Comparison of ENCODE assay signal across 20 cellular contexts in genomic region chr7:128682125-128682524, GRCh38. TPM values are rescaled to one million over a fixed set of nuclear protein-coding genes. Genes with fewer than 3 reads are reported as not detected.
DNase-seq lines count a peak whose midpoint lies in the region; ATAC-seq, FAIRE-seq and TF ChIP-seq lines count a peak whose summit lies in the region.
"Had no signal": no experiment of that assay in that cellular context is flagged by ENCODE, and none has a peak within 500 bp of the region (broad histone marks: within the 10 kb centered on the region; RNA-seq: fewer than 3 reads in every experiment).

No MANE protein-coding gene starts in this region.

- ATAC-seq in HG02759 (IDR thresholded peaks at IDR 0.05; ENCODE audit: unreplicated experiment) = peak; percentile 52
- peak; percentile 80 for ATAC-seq in GM12878
- ATAC-seq: Right ventricle myocardium inferior had no signal

- H3K27me3 ChIP-seq in GM12878 (replicated peaks in 1 of 2; ENCODE audit: control insufficient read depth in 2 of 2, insufficient read depth in 2 of 2, low read length in 1 of 2) (no peaks in the 10 kb centered on the region), neural progenitor cell (no peaks in the 10 kb centered on the region), tibial artery (no peaks in the 10 kb centered on the region)
- H3K27me3 ChIP-seq: Peyer's patch had no signal

- H3K4me2 ChIP-seq in GM12878 (ENCODE audit: control insufficient read depth, insufficient read depth) = no peak overlapping the region
- H3K4me2 ChIP-seq in neural progenitor cell = no peak overlapping the region

- no peak for TF ChIP-seq POLR2A in GM12878 (IDR thresholded peaks at IDR 0.05; ENCODE audit: low read depth, low read length)

- intact Hi-C loops in GM12878 (cut with micrococcal nuclease; ENCODE audit: unreplicated experiment) (no loop called here), tibial artery (cut with DNase I; ENCODE audit: low total_unique reads) (no loop called here)

- CTCF ChIA-PET in GM12878 (lab: Yijun Ruan, JAX) = interaction anchor here (1.0 to 2.4 kb wide), 9 partner anchors 9 to 255 kb away, joined by 3 to 9 read pairs (median 3); partner anchors contain the start of genes ATP6V1F and CALU

- no peak overlapping the region for H2AFZ ChIP-seq in GM12878 (ENCODE audit: control insufficient read depth, low read depth, low read length)
- H2AFZ ChIP-seq in neural progenitor cell (replicated peaks) = peak overlapping the region; percentile 87

- peaks cover 5% of the 10 kb centered on the region for H3K4me1 Mint-ChIP-seq in neural progenitor cell
- H3K4me1 Mint-ChIP-seq: B cell had no signal

- H3K9ac ChIP-seq in GM12878 (ENCODE audit: control insufficient read depth, insufficient read depth, low read length) = no peak overlapping the region
- H3K9ac ChIP-seq in neural progenitor cell = no peak overlapping the region

- SMC1A ChIA-PET in GM12878 (lab: Charles Lee; ENCODE audit: uncharacterized antibody, unreplicated experiment) = interaction anchor here (0.9 to 3.4 kb wide), 6 partner anchors 8 to 60 kb away, joined by 3 to 13 read pairs (median 5); partner anchors contain the start of gene CALU

- DNase-seq in GM13977 (ENCODE audit: low spot score) (peak; percentile 51), GM12878 (ENCODE audit: low read depth, low spot score) (no peak), neural progenitor cell (ENCODE audit: low spot score) (peak; percentile 39), NOMO-1 treated with DMSO at 0.1 percent for 48 hours (lab: John Stamatoyannopoulos, UW; ENCODE audit: unreplicated experiment) (no peak), tibial artery (no peak)
- no peak for DNase-seq in stimulated activated CD4-positive, alpha-beta T cell treated with anti-CD3 and anti-CD28 coated beads, Interleukin-4, amount 100 ng/mL, for 1 hour
- DNase-seq: CD4-positive, CD25-positive, alpha-beta regulatory T cell; DMS53; H7; MM.1S; NCI-H1417; NCI-H2029; NCI-H2171 treated with DMSO at 0.1 percent for 48 hours; NCI-H446 treated with DMSO at 0.1 percent for 48 hours; NCI-H748 treated with DMSO at 0.1 percent for 48 hours; Peyer's patch had no signal

- TF ChIP-seq CTCF in GM13977 (IDR thresholded peaks at IDR 0.05; ENCODE audit: extremely low read depth, insufficient read depth, missing control alignments) = no peak
- no peak for TF ChIP-seq CTCF in GM12878 (IDR thresholded peaks at IDR 0.05 in 2 of 3, conservative IDR thresholded peaks at IDR 0.05 in 1 of 3; ENCODE audit: control insufficient read depth in 2 of 3, extremely low read depth in 1 of 3, insufficient read depth in 1 of 3, low read depth in 3 of 3, low read length in 3 of 3)
- TF ChIP-seq CTCF in neural progenitor cell (IDR thresholded peaks at IDR 0.05) = no peak
- TF ChIP-seq CTCF in tibial artery (IDR thresholded peaks at IDR 0.05) = no peak

- TF ChIP-seq RAD21 in GM12878 (IDR thresholded peaks at IDR 0.05; ENCODE audit: insufficient read depth, low read depth, low read length) = no peak

- POLR2A ChIA-PET in GM12878 (lab: Charles Lee) = interaction anchor here (0.9 to 3.9 kb wide), 5 partner anchors 9 to 57 kb away, joined by 3 to 25 read pairs (median 4); partner anchors contain the start of gene CALU

- H3K27me3 Mint-ChIP-seq in neural progenitor cell (ENCODE audit: insufficient read depth, low read depth) = no peaks in the 10 kb centered on the region
- H3K27me3 Mint-ChIP-seq: B cell had no signal

- H3K4me1 ChIP-seq in GM12878 (ENCODE audit: control insufficient read depth, insufficient read depth, low read length) (no peaks in the 10 kb centered on the region), neural progenitor cell (peaks cover 9% of the 10 kb centered on the region), tibial artery (no peaks in the 10 kb centered on the region)
- H3K4me1 ChIP-seq: Peyer's patch had no signal

- RAD21 ChIA-PET in GM12878 (lab: Charles Lee; ENCODE audit: unreplicated experiment) = interaction anchor here (1.0 to 2.1 kb wide), 4 partner anchors 26 to 407 kb away, joined by 3 to 7 read pairs (median 4); no protein-coding TSS in a partner anchor

- H3K36me3 ChIP-seq in GM12878 (ENCODE audit: control insufficient read depth in 2 of 2, insufficient read depth in 2 of 2, low read length in 1 of 2) = no peaks in the 10 kb centered on the region
- no peaks in the 10 kb centered on the region for H3K36me3 ChIP-seq in neural progenitor cell
- H3K36me3 ChIP-seq in tibial artery = peaks cover 0 to 23% (median 6%) of the 10 kb centered on the region in 3 donors

- no peaks in the 10 kb centered on the region for H3K9me3 ChIP-seq in GM12878 (replicated peaks; ENCODE audit: control insufficient read depth, insufficient read depth, low read length)
- no peaks in the 10 kb centered on the region for H3K9me3 ChIP-seq in neural progenitor cell (ENCODE audit: low read depth)
- H3K9me3 ChIP-seq in tibial artery = no peaks in the 10 kb centered on the region
- H3K9me3 ChIP-seq: Peyer's patch had no signal

- no peak overlapping the region for H3K4me3 ChIP-seq in GM12878
- no peak overlapping the region for H3K4me3 ChIP-seq in neural progenitor cell
- H3K4me3 ChIP-seq in tibial artery = no peak overlapping the region
- H3K4me3 ChIP-seq: Peyer's patch, SK-N-MC had no signal

- 0% methylated on average over 3 of the region's 3 CpGs for WGBS in GM12878 (ENCODE audit: insufficient coverage, insufficient replicate concordance, low lambda C conversion rate, missing lambda C conversion rate)

- in situ Hi-C loops in GM13977 (cut with MboI; ENCODE audit: low pct_unique_long_range_greater_than_20kb, low sequenced_read_pairs, unreplicated experiment) (no loop called here), GM12878 (cut with MboI) (no loop called here)

- H3K36me3 Mint-ChIP-seq in neural progenitor cell = peaks cover 5% of the 10 kb centered on the region

- no peaks in the 10 kb centered on the region for H3K9me3 Mint-ChIP-seq in neural progenitor cell
- H3K9me3 Mint-ChIP-seq: CD4-positive, CD25-positive, alpha-beta regulatory T cell had no signal

- H3K79me2 ChIP-seq in GM12878 (ENCODE audit: control insufficient read depth, insufficient read depth, low read length) (no peaks in the 10 kb centered on the region), neural progenitor cell (ENCODE audit: low read depth) (no peaks in the 10 kb centered on the region)

- peak; percentile 56 for FAIRE-seq in GM12878 (lab: Jason Lieb, UNC)

- H3K27ac Mint-ChIP-seq in neural progenitor cell = peak overlapping the region; percentile 73
- H3K27ac Mint-ChIP-seq: B cell had no signal

- H3K4me3 Mint-ChIP-seq in neural progenitor cell = no peak overlapping the region
- H3K4me3 Mint-ChIP-seq: B cell; CD4-positive, CD25-positive, alpha-beta regulatory T cell had no signal

- no TSS peak for BruUV-seq in GM12878 (replicated peaks; lab: Mats Ljungman, UMichigan)

- H4K20me1 ChIP-seq in GM12878 (ENCODE audit: control insufficient read depth, insufficient read depth) (no peaks in the 10 kb centered on the region), neural progenitor cell (ENCODE audit: low read depth) (no peaks in the 10 kb centered on the region)

- H3F3A ChIP-seq in neural progenitor cell (ENCODE audit: low read depth) = no peaks in the 10 kb centered on the region

- 0 out of 2 replicates have a peak overlapping the region, but pooled peaks have one; percentile 8 for H3K27ac ChIP-seq in GM12878 (ENCODE audit: control insufficient read depth, insufficient read depth)
- H3K27ac ChIP-seq in neural progenitor cell = no peak overlapping the region
- H3K27ac ChIP-seq in tibial artery = no peak overlapping the region
- H3K27ac ChIP-seq: Peyer's patch, SK-N-MC had no signal

- TF ChIP-seq EP300 in GM12878 (IDR thresholded peaks at IDR 0.05; ENCODE audit: borderline replicate concordance in 1 of 2, control insufficient read depth in 1 of 2, low read depth in 2 of 2, low read length in 2 of 2) = no peak

TF ChIP-seq in GM12878, 131 proteins besides CTCF, POLR2A, EP300 and RAD21 (continues in another document):
- TF ChIP-seq STAT3 (IDR thresholded peaks at IDR 0.05; ENCODE audit: low read depth, low read length) = no peak

RNA-seq across cellular contexts. Expression of gene GARIN1A, which starts 10.0 kb away (rescaled TPM):
- total RNA-seq in GM12878 (2013; cell fraction: nucleolus; rRNA removed) = 0.56 and 0.61 TPM in 2 replicates
- total RNA-seq in GM12878 (2014; rRNA removed) (0.16 and 0.40 TPM in 2 replicates), GM12878 (2014; rRNA removed; fragmentation: Illumina TruSeq; extraction: Trizol) (0.13 and 0.14 TPM in 2 replicates), GM12878 (2021) (0.21 and 0.23 TPM in 2 replicates), neural progenitor cell (ENCODE audit: low replicate concordance) (0.43 TPM in 1 of 2 replicates, not detected in the other)
- polyA plus RNA-seq in GM12878 (2011; ENCODE audit: low read depth) = 0.21 TPM
- polyA plus RNA-seq in GM12878 (2011; rRNA removed) (0.22 and 0.43 TPM in 2 replicates), GM12878 (2014; fragmentation: Illumina TruSeq; extraction: Trizol) (0.41 and 0.60 TPM in 2 replicates), GM12878 (2014; fragmentation: Nextera tagmentation; extraction: Ambion mirVana) (under 1 TPM; 0.04 to 0.05 TPM), GM12878 (2014; rRNA removed) (0.17 and 0.49 TPM in 2 replicates), GM12878 (2016; fragmentation: Nextera tagmentation; extraction: Ambion mirVana) (under 1 TPM in 1 of 2 experiments, not detected in 1; 0.35 TPM)
- polyA plus RNA-seq in GM12878 (2011; cell fraction: cytosol; rRNA removed) = 0.03 and 0.27 TPM in 2 replicates
- 0.38 and 0.52 TPM in 2 replicates for polyA plus RNA-seq in GM12878 (2011; cell fraction: nucleus; rRNA removed)
- 0.38 and 0.39 TPM in 2 replicates for polyA plus RNA-seq in GM12878 (2012)
- 0.10 and 0.73 TPM in 2 replicates for polyA minus RNA-seq in GM12878 (2011; rRNA and poly(A)+ RNA removed)
- not detected in 2 replicates for polyA minus RNA-seq in GM12878 (2011; cell fraction: cytosol; rRNA and poly(A)+ RNA removed)
- polyA minus RNA-seq in GM12878 (2011; cell fraction: nucleus; rRNA and poly(A)+ RNA removed) = 0.12 and 0.38 TPM in 2 replicates
- total RNA-seq: H7 had no signal

RNA-seq across cellular contexts. Expression of gene CALU, which starts 57.0 kb away (rescaled TPM):
- total RNA-seq in GM12878 (2013; cell fraction: nucleolus; rRNA removed) = 55.0 and 55.9 TPM in 2 replicates
- total RNA-seq in GM12878 (2014; rRNA removed) = 31.8 and 36.0 TPM in 2 replicates
- total RNA-seq in GM12878 (2014; rRNA removed; fragmentation: Illumina TruSeq; extraction: Trizol) = 50.0 and 53.9 TPM in 2 replicates
- 28.1 and 33.0 TPM in 2 replicates for total RNA-seq in GM12878 (2021)
- 23.4 TPM for polyA plus RNA-seq in GM12878 (2011; ENCODE audit: low read depth)
- 39.9 and 49.4 TPM in 2 replicates for polyA plus RNA-seq in GM12878 (2011; rRNA removed)
- polyA plus RNA-seq in GM12878 (2011; cell fraction: cytosol; rRNA removed) = 15.5 and 17.9 TPM in 2 replicates
- polyA plus RNA-seq in GM12878 (2011; cell fraction: nucleus; rRNA removed) = 16.9 and 20.0 TPM in 2 replicates
- 28.5 and 32.5 TPM in 2 replicates for polyA plus RNA-seq in GM12878 (2012)
- 48.5 and 61.8 TPM in 2 replicates for polyA plus RNA-seq in GM12878 (2014; fragmentation: Illumina TruSeq; extraction: Trizol)
- 10 to 100 TPM; 33.6 to 44.3 TPM for polyA plus RNA-seq in GM12878 (2014; fragmentation: Nextera tagmentation; extraction: Ambion mirVana)
- 23.8 and 31.2 TPM in 2 replicates for polyA plus RNA-seq in GM12878 (2014; rRNA removed)
- 10 to 100 TPM; 66.3 to 75.6 TPM for polyA plus RNA-seq in GM12878 (2016; fragmentation: Nextera tagmentation; extraction: Ambion mirVana)
- polyA minus RNA-seq in GM12878 (2011; rRNA and poly(A)+ RNA removed) = 22.0 and 27.6 TPM in 2 replicates
- polyA minus RNA-seq in GM12878 (2011; cell fraction: cytosol; rRNA and poly(A)+ RNA removed) = 14.4 and 17.8 TPM in 2 replicates
- polyA minus RNA-seq in GM12878 (2011; cell fraction: nucleus; rRNA and poly(A)+ RNA removed) = 6.3 and 8.8 TPM in 2 replicates
- total RNA-seq in neural progenitor cell (ENCODE audit: low replicate concordance) = 176 and 234 TPM in 2 replicates

Comparison
In these comparisons a context has a peak if more than half of its experiments do, and no peak if none do; other contexts are left out.
1. DNase-seq: peak in GM13977 (single experiment) and neural progenitor cell (single experiment); none in GM12878 (single experiment), NOMO-1 treated with DMSO at 0.1 percent for 48 hours (single experiment), tibial artery (0 of 2) and stimulated activated CD4-positive, alpha-beta T cell treated with anti-CD3 and anti-CD28 coated beads, Interleukin-4, amount 100 ng/mL, for 1 hour (single experiment).